Comparison of ENCODE assay signal across 18 cellular contexts in the genomic region with DNA sequence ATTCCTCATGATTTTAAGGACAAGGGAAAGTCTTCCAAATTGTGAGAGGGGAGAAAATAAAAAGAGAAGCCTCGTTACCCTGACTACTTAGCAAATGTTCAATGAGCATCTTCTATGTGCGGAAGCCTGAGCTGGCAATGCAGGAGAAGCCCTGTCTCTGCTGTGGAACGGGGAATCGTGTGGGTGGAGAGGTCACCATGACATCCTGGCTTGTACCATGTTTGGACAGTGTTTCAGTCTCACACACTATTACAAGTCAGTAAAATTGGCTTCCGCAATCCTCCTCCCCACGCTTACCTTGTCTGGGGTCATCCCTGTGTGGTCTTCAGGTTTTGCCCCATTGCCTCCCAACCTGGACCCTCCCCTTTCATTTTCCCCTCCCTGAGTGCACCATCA.
"Had no signal": no experiment of that assay in that cellular context is flagged by ENCODE, and none has a peak within 500 bp of the region (broad histone marks: within the 10 kb centered on the region; RNA-seq: fewer than 3 reads in every experiment).

No MANE protein-coding gene starts in this region.

- ATAC-seq: mucosa of descending colon, upper lobe of right lung had no signal

- DNase-seq: cerebellar nuclear complex; esophagus squamous epithelium; head of caudate nucleus; kidney; mammary epithelial cell; mucosa of descending colon; posterior cingulate gyrus; sigmoid colon; small intestine; stimulated activated CD4-positive, alpha-beta T cell treated with anti-CD3 and anti-CD28 coated beads, Interleukin-12 subunit alpha, Interleukin-12 subunit beta, amount 100 ng/mL, for 4 hours; upper lobe of right lung had no signal

- H3K36me3 ChIP-seq: esophagus squamous epithelium, right atrium auricular region, sigmoid colon, tibial nerve, upper lobe of right lung had no signal

- H3K27me3 ChIP-seq: esophagus squamous epithelium, hepatocyte, right atrium auricular region, sigmoid colon, tibial nerve, upper lobe of right lung had no signal

- H2AFZ ChIP-seq: hepatocyte had no signal

- H3K4me2 ChIP-seq: hepatocyte had no signal

- H3K4me3 Mint-ChIP-seq: dendritic cell treated with granulocyte-macrophage colony-stimulating factor and Interleukin-4, amounts not matched to agents 40 ng/mL and 50 ng/mL, for 4 days; nephron; stimulated activated naive CD8-positive, alpha-beta T cell treated with anti-CD3 and anti-CD28 coated beads, Interleukin-15, Interleukin-2, amounts not matched to agents 100 ng/mL and 50 ng/mL, for 24 hours had no signal

- H3K4me1 Mint-ChIP-seq: nephron had no signal

- H3K4me3 ChIP-seq: esophagus squamous epithelium, hepatocyte, mucosa of descending colon, right atrium auricular region, sigmoid colon, tibial nerve, upper lobe of right lung had no signal

- H3K9me3 Mint-ChIP-seq: dendritic cell treated with granulocyte-macrophage colony-stimulating factor and Interleukin-4, amounts not matched to agents 40 ng/mL and 50 ng/mL, for 4 days; stimulated activated naive CD8-positive, alpha-beta T cell treated with anti-CD3 and anti-CD28 coated beads, Interleukin-15, Interleukin-2, amounts not matched to agents 100 ng/mL and 50 ng/mL, for 24 hours had no signal

- H3K27me3 Mint-ChIP-seq: dendritic cell treated with granulocyte-macrophage colony-stimulating factor and Interleukin-4, amounts not matched to agents 40 ng/mL and 50 ng/mL, for 4 days; stimulated activated naive CD8-positive, alpha-beta T cell treated with anti-CD3 and anti-CD28 coated beads, Interleukin-15, Interleukin-2, amounts not matched to agents 100 ng/mL and 50 ng/mL, for 24 hours had no signal

- FAIRE-seq: colon, kidney, small intestine had no signal

- H3K27ac ChIP-seq: esophagus squamous epithelium, hepatocyte, right atrium auricular region, sigmoid colon, upper lobe of right lung had no signal

- H3K27ac Mint-ChIP-seq: dendritic cell treated with granulocyte-macrophage colony-stimulating factor and Interleukin-4, amounts not matched to agents 40 ng/mL and 50 ng/mL, for 4 days; nephron; stimulated activated naive CD8-positive, alpha-beta T cell treated with anti-CD3 and anti-CD28 coated beads, Interleukin-15, Interleukin-2, amounts not matched to agents 100 ng/mL and 50 ng/mL, for 24 hours had no signal

- H3K9me3 ChIP-seq: esophagus squamous epithelium, mucosa of descending colon, right atrium auricular region, sigmoid colon, tibial nerve, upper lobe of right lung had no signal

- H3K4me1 ChIP-seq: sigmoid colon, upper lobe of right lung had no signal
